Comparison of ENCODE assay signal across 9 cellular contexts in genomic region chr16:57627184-57627871, GRCh38. TPM values are rescaled to one million over a fixed set of nuclear protein-coding genes. Genes with fewer than 3 reads are reported as not detected.
A peak's percentile ranks its signal among the peaks of the same experiment; 100 is the strongest.
DNase-seq lines count a peak whose midpoint lies in the region; ATAC-seq and TF ChIP-seq lines count a peak whose summit lies in the region.
"Had no signal": no experiment of that assay in that cellular context is flagged by ENCODE, and none has a peak within 500 bp of the region (broad histone marks: within the 10 kb centered on the region; RNA-seq: fewer than 3 reads in every experiment).

No MANE protein-coding gene starts in this region.

- H3K36me3 ChIP-seq in SJSA1, result no peaks in the 10 kb centered on the region
- H3K36me3 ChIP-seq in fibroblast of lung (ENCODE audit: control insufficient read depth, insufficient read depth, low read length), result no peaks in the 10 kb centered on the region
- no peaks in the 10 kb centered on the region for H3K36me3 ChIP-seq in parathyroid adenoma (ENCODE audit: control insufficient read depth, insufficient read depth, low read length)

- peak; percentile 98 for DNase-seq in ELR (ENCODE audit: low read depth)
- peak; percentile 66 to 81 for DNase-seq in SJSA1 (ENCODE audit: low read depth in 1 of 2, low spot score in 2 of 2)
- peak; percentile 53 to 91 for DNase-seq in fibroblast of lung (ENCODE audit: low read depth in 2 of 2)
- DNase-seq in activated CD4-positive, CD25-positive, alpha-beta regulatory T cell (lab: John Stamatoyannopoulos, UW), result no peak
- no peak for DNase-seq in NCI-H446 (lab: John Stamatoyannopoulos, UW)
- DNase-seq: activated naive CD8-positive, alpha-beta T cell treated with anti-CD3 and anti-CD28 coated beads, Interleukin-2, amount 10 ng/mL, durations not matched to agents 7 days and 5 days had no signal

- peaks cover 25% of the 10 kb centered on the region for H3K4me1 ChIP-seq in SJSA1 (replicated peaks)
- H3K4me1 ChIP-seq in fibroblast of lung (ENCODE audit: control insufficient read depth, extremely low read depth, insufficient read depth, low read length), result peaks cover 25% of the 10 kb centered on the region
- H3K4me1 ChIP-seq in parathyroid adenoma, result peaks cover 52% of the 10 kb centered on the region

- peak overlapping the region; percentile 63 for H3K27ac ChIP-seq in SJSA1
- peak overlapping the region; percentile 96 for H3K27ac ChIP-seq in fibroblast of lung (ENCODE audit: insufficient read depth, low read length)
- peak overlapping the region; percentile 60 for H3K27ac ChIP-seq in parathyroid adenoma

- H3K27me3 ChIP-seq in SJSA1 (replicated peaks) (no peaks in the 10 kb centered on the region), fibroblast of lung (ENCODE audit: control insufficient read depth, insufficient read depth, low read length) (no peaks in the 10 kb centered on the region), parathyroid adenoma (ENCODE audit: control insufficient read depth, insufficient read depth, low read length) (no peaks in the 10 kb centered on the region)

- ATAC-seq in HG02759 (IDR thresholded peaks at IDR 0.05; ENCODE audit: unreplicated experiment) (no peak), GM18868 (IDR thresholded peaks at IDR 0.05; ENCODE audit: unreplicated experiment) (no peak)

- H2AFZ ChIP-seq in fibroblast of lung (ENCODE audit: low read length), result no peak overlapping the region
- no peak overlapping the region for H2AFZ ChIP-seq in parathyroid adenoma

- peak; percentile 16 to 38 for TF ChIP-seq CTCF in fibroblast of lung (conservative IDR thresholded peaks at IDR 0.05 in 1 of 2, IDR thresholded peaks at IDR 0.05 in 1 of 2; ENCODE audit: low read depth in 1 of 2, low read length in 2 of 2)
- TF ChIP-seq CTCF in parathyroid adenoma (IDR thresholded peaks at IDR 0.05), result no peak

- no peaks in the 10 kb centered on the region for H4K20me1 ChIP-seq in fibroblast of lung (ENCODE audit: control insufficient read depth, extremely low read depth, insufficient read depth, low read length)

- H3K79me2 ChIP-seq in fibroblast of lung (ENCODE audit: control insufficient read depth, insufficient read depth, low read length) (peaks cover 3% of the 10 kb centered on the region), parathyroid adenoma (peaks cover 69% of the 10 kb centered on the region)

- H3K4me2 ChIP-seq in fibroblast of lung (ENCODE audit: extremely low read depth, insufficient read depth, low read length), result peak overlapping the region; percentile 38
- H3K4me2 ChIP-seq in parathyroid adenoma (ENCODE audit: low read length), result no peak overlapping the region

- H3K4me3 ChIP-seq in SJSA1 (no peak overlapping the region), fibroblast of lung (replicated peaks in 1 of 4; ENCODE audit: control extremely low read depth in 1 of 4, insufficient read depth in 1 of 4, low read depth in 3 of 4, low read length in 4 of 4) (no peak overlapping the region), parathyroid adenoma (ENCODE audit: low read depth, low read length) (no peak overlapping the region)

- H3K9me3 ChIP-seq in SJSA1 (replicated peaks) (no peaks in the 10 kb centered on the region), fibroblast of lung (ENCODE audit: control insufficient read depth, insufficient read depth, low read depth, low read length) (no peaks in the 10 kb centered on the region), parathyroid adenoma (ENCODE audit: control insufficient read depth, low read length) (no peaks in the 10 kb centered on the region)

- H3K9ac ChIP-seq in fibroblast of lung (ENCODE audit: insufficient read depth, low read length) (no peak overlapping the region), parathyroid adenoma (no peak overlapping the region)

RNA-seq across cellular contexts. Expression of gene ADGRG1, which starts 1.1 kb away (rescaled TPM):
- 0.47 TPM in 1 of 2 replicates, not detected in the other for total RNA-seq in SJSA1 (2014; rRNA removed; shearing (Covaris generic))
- 0.51 and 1.8 TPM in 2 replicates for total RNA-seq in fibroblast of lung
- polyA plus RNA-seq in fibroblast of lung, result 1.6 and 7.2 TPM in 2 replicates
- 4.4 and 12.2 TPM in 2 replicates for polyA plus RNA-seq in fibroblast of lung (2012)
- 10.7 and 27.9 TPM in 2 replicates for polyA minus RNA-seq in fibroblast of lung (ENCODE audit: low replicate concordance)

RNA-seq across cellular contexts. Expression of gene ADGRG3, which starts 40.8 kb away (rescaled TPM):
- total RNA-seq in SJSA1 (2014; rRNA removed; shearing (Covaris generic)), result not detected in 2 replicates
- total RNA-seq in fibroblast of lung, result not detected in 2 replicates
- polyA plus RNA-seq in fibroblast of lung, result not detected in 2 replicates
- not detected in 2 replicates for polyA plus RNA-seq in fibroblast of lung (2012)
- not detected in 2 replicates for polyA minus RNA-seq in fibroblast of lung (ENCODE audit: low replicate concordance)
- total RNA-seq: activated naive CD8-positive, alpha-beta T cell treated with anti-CD3 and anti-CD28 coated beads, Interleukin-2, amount 10 ng/mL, durations not matched to agents 7 days and 5 days had no signal

Comparison
In these comparisons a context has a peak if more than half of its experiments do, and no peak if none do; other contexts are left out.
1. DNase-seq: peak in ELR (single experiment), SJSA1 (2 of 2) and fibroblast of lung (2 of 2); none in activated CD4-positive, CD25-positive, alpha-beta regulatory T cell (0 of 4) and NCI-H446 (0 of 2).
2. Peak in every context shown above with its lines, with median percentiles within 50 percentile points of each other: H3K27ac ChIP-seq.